14 cellular contexts compared by ENCODE assay signal in the genomic region with DNA sequence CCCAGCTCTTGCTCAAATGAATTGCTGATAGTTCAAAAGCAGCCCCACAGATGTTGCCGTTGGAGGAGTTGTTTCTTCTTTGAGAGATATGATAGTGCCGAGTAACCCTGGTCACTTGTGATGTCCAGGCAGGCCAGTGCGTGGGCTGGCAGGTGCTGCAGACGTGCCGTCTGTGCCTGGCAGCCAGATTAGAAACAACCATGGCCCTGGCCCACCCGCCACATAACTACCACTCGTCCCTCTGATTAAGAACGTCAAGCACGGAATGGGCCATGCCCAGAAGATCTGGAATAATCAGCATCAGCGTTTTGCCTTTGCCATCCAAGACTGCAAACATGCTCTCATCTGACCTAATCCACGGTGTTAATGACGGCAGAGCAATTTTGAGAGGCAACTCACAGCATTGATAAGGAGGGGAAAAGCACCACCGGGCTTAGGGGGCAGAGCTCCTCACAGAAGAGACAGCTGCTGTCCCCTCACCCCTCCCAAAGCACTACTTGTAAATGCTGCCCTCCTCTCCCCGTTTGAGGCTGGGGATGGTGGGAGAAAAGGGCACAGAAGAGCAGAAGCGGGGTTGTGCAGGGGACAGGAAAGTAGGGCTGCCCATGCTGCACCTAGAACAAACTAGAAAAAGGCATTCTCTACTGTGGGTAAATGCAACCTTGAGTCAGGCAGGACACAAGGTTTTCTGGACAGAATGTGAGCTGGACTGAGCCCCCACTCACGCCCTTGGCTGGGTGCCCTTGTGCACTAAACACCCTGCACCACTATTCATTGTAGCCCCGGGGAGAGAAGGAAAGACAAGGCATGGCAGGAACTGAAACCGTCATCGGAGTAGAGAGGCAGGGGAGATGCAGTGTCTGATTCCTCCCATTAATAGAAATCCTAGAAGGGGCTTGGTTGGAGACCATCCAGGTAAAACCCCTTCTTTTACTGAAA. TPM values are rescaled to one million over a fixed set of nuclear protein-coding genes. Genes with fewer than 3 reads are reported as not detected.
DNase-seq lines count a peak whose midpoint lies in the region; ATAC-seq, FAIRE-seq and TF ChIP-seq lines count a peak whose summit lies in the region.
"Had no signal": no experiment of that assay in that cellular context is flagged by ENCODE, and none has a peak within 500 bp of the region (broad histone marks: within the 10 kb centered on the region; RNA-seq: fewer than 3 reads in every experiment).

No MANE protein-coding gene starts in this region.

- no peak overlapping the region for H3K4me3 ChIP-seq in osteoblast (ENCODE audit: insufficient read depth, low read length)

- no peaks in the 10 kb centered on the region for H3K27me3 ChIP-seq in osteoblast (ENCODE audit: insufficient read depth, low read length)

- no peak overlapping the region for H3K27ac ChIP-seq in osteoblast (ENCODE audit: low read depth, low read length)
- H3K27ac ChIP-seq: HL-60 had no signal

- FAIRE-seq in GM12891 (lab: Jason Lieb, UNC) = no peak
- FAIRE-seq: D721Med, H54 had no signal

- intact Hi-C loops in Right ventricle myocardium superior (cut with DNase I) = loop anchor here (5.0 kb wide), 1 partner anchor 77 kb away; no protein-coding TSS in a partner anchor

- no peak for TF ChIP-seq CTCF in osteoblast (IDR thresholded peaks at IDR 0.05; ENCODE audit: extremely low read depth, low read depth, low read length)

- no peak overlapping the region for H3K4me2 ChIP-seq in osteoblast (ENCODE audit: insufficient read depth, low read length)

- no peaks in the 10 kb centered on the region for H3K36me3 ChIP-seq in osteoblast (ENCODE audit: insufficient read depth, low read length)

- no peak for TF ChIP-seq POLR2A in GM12891 (IDR thresholded peaks at IDR 0.05; ENCODE audit: low read depth, low read length)

- no peaks in the 10 kb centered on the region for H4K20me1 ChIP-seq in osteoblast (ENCODE audit: insufficient read depth, low read length)

- H3K4me1 ChIP-seq in osteoblast (ENCODE audit: insufficient read depth, low read length) = peaks cover 6% of the 10 kb centered on the region

- H3K79me2 ChIP-seq in osteoblast (ENCODE audit: insufficient read depth, low read length) = no peaks in the 10 kb centered on the region

- H2AFZ ChIP-seq in osteoblast (ENCODE audit: low read length) = no peak overlapping the region

- ATAC-seq in Right ventricle myocardium superior (ENCODE audit: poor library complexity) (peak; percentile 42), GM18907 (IDR thresholded peaks at IDR 0.05; ENCODE audit: unreplicated experiment) (no peak)
- ATAC-seq: CD8-positive, alpha-beta T cell had no signal

- DNase-seq in GM12891 (ENCODE audit: insufficient read length, low spot score) (no peak), NCI-H524 (lab: John Stamatoyannopoulos, UW) (peak; percentile 68 to 83), Right ventricle myocardium superior (peak; percentile 80), osteoblast (ENCODE audit: insufficient read length, low spot score, missing footprints) (peak; percentile 56), glomerular visceral epithelial cell (ENCODE audit: extremely low spot score) (no peak)
- no peak for DNase-seq in stimulated activated naive CD4-positive, alpha-beta T cell (lab: John Stamatoyannopoulos, UW)
- DNase-seq: CD8-positive, alpha-beta T cell; KBM-7; NCI-H1092 treated with DMSO at 0.1 percent for 48 hours; NCI-H187 had no signal

- H3K9me3 ChIP-seq in osteoblast (ENCODE audit: low read depth, low read length) = no peaks in the 10 kb centered on the region

TF ChIP-seq in GM12891, 5 proteins besides CTCF, POLR2A, EP300 and RAD21:
- no peak for TF ChIP-seq TAF1 (IDR thresholded peaks at IDR 0.05; ENCODE audit: low read depth, low read length)
- TF ChIP-seq SPI1 (IDR thresholded peaks at IDR 0.05; ENCODE audit: low read depth, low read length) = peak; percentile 34; the same call in 1 of the 2 replicates
- no peak for TF ChIP-seq POLR2AphosphoS5 (IDR thresholded peaks at IDR 0.05; ENCODE audit: low read depth, low read length)
- no peak for TF ChIP-seq PAX5 (IDR thresholded peaks at IDR 0.05; ENCODE audit: insufficient read depth, low read length, severe bottlenecking)
- TF ChIP-seq POU2F2 (IDR thresholded peaks at IDR 0.05; ENCODE audit: low read depth, low read length) = no peak
TF ChIP-seq in GM12891: peak in this region for 1.

RNA-seq across cellular contexts. Expression of gene CPNE5, which starts 5.3 kb away (rescaled TPM):
- polyA plus RNA-seq in GM12891 (2012; ENCODE audit: low read depth, missing spikeins) = 12.4 TPM
- total RNA-seq in Right ventricle myocardium superior (10.0 TPM), osteoblast (under 0.01 TPM in 1 of 2 replicates, not detected in the other)

RNA-seq across cellular contexts. Expression of gene PPIL1, which starts 30.1 kb away (rescaled TPM):
- polyA plus RNA-seq in GM12891 (2012; ENCODE audit: low read depth, missing spikeins) = 37.2 TPM
- 65.2 TPM for total RNA-seq in Right ventricle myocardium superior
- total RNA-seq in osteoblast = 9.8 and 10.9 TPM in 2 replicates

RNA-seq across cellular contexts. Expression of gene C6orf89, which starts 41.3 kb away (rescaled TPM):
- 15.7 TPM for polyA plus RNA-seq in GM12891 (2012; ENCODE audit: low read depth, missing spikeins)
- total RNA-seq in Right ventricle myocardium superior (73.2 TPM), osteoblast (59.0 and 60.1 TPM in 2 replicates)

Comparison
In these comparisons a context has a peak if more than half of its experiments do, and no peak if none do; other contexts are left out.
1. DNase-seq: peak in NCI-H524 (2 of 2), Right ventricle myocardium superior (single experiment) and osteoblast (single experiment); none in GM12891 (single experiment), glomerular visceral epithelial cell (single experiment) and stimulated activated naive CD4-positive, alpha-beta T cell (0 of 6).
2. RNA of gene CPNE5, which starts 5.3 kb away (total RNA-seq): 10.0 TPM in Right ventricle myocardium superior (single experiment); under 0.01 TPM in osteoblast; every median in the first group is over 10 times any median in the second.